In genomic region chr11:66347425-66348276, GRCh38 we compare ENCODE assay signal across 1 cellular context.
TF ChIP-seq lines count a peak whose summit lies in the region.

B4GAT1 (minus strand) TSS chr11:66347629; CDS start chr11:66347545, 84 bp downstream.

TF ChIP-seq in K562, 482 proteins besides CTCF, POLR2A, EP300 and RAD21 (continued from another document and continues in another):
- TF ChIP-seq, protein P1, sequence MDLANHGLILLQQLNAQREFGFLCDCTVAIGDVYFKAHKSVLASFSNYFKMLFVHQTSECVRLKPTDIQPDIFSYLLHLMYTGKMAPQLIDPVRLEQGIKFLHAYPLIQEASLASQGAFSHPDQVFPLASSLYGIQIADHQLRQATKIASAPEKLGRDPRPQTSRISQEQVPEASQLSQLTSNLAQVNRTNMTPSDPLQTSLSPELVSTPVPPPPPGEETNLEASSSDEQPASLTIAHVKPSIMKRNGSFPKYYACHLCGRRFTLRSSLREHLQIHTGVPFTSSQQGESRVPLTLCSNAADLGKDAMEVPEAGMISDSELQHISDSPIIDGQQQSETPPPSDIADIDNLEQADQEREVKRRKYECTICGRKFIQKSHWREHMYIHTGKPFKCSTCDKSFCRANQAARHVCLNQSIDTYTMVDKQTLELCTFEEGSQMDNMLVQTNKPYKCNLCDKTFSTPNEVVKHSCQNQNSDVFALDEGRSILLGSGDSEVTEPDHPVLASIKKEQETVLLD (IDR thresholded peaks at IDR 0.05), result peak; percentile 54; the same call in 1 of the 2 replicates
- TF ChIP-seq POLR2B (IDR thresholded peaks at IDR 0.05; ENCODE audit: low read depth, partially characterized antibody) (peak; percentile 54), ZNF75A (CRISPR knock-in tag; IDR thresholded peaks at IDR 0.05) (no peak), KAT8 (IDR thresholded peaks at IDR 0.05; ENCODE audit: low read depth) (no peak), BCOR (IDR thresholded peaks at IDR 0.05) (peak; percentile 65), HDAC1 (IDR thresholded peaks at IDR 0.05) (peak; percentile 15 to 48; a peak in 1 of 4 replicates), JUNB (CRISPR knock-in tag; conservative IDR thresholded peaks at IDR 0.05) (no peak), TRIM24 (IDR thresholded peaks at IDR 0.05) (peak in 1 of 2 experiments; percentile 55; a peak in 1 of 4 replicates), PHB (CRISPR knock-in tag; IDR thresholded peaks at IDR 0.05) (peak; percentile 31; the same call in 1 of the 2 replicates), ZNF146 (CRISPR knock-in tag; IDR thresholded peaks at IDR 0.05; ENCODE audit: unreplicated experiment) (no peak), SIN3B (IDR thresholded peaks at IDR 0.05; ENCODE audit: low read depth) (no peak), BRD9 (IDR thresholded peaks at IDR 0.05; ENCODE audit: low read depth, partially characterized antibody) (peak; percentile 97), SREBF1 (IDR thresholded peaks at IDR 0.05; ENCODE audit: borderline replicate concordance, low read depth, low read length) (peak; percentile 69; the same call in 1 of the 2 replicates), HMG20A (CRISPR knock-in tag; conservative IDR thresholded peaks at IDR 0.05) (no peak), GABPA (tag; conservative IDR thresholded peaks at IDR 0.05; ENCODE audit: low read depth) (0 out of 2 replicates have a peak, but pooled peaks have one; percentile 31), PTTG1 (tag; IDR thresholded peaks at IDR 0.05; ENCODE audit: low read depth) (no peak), TEAD4 (IDR thresholded peaks at IDR 0.05; ENCODE audit: low read length) (peak; percentile 80), TEAD4 (CRISPR knock-in tag; IDR thresholded peaks at IDR 0.05; ENCODE audit: borderline replicate concordance) (no peak), PHF21A (IDR thresholded peaks at IDR 0.05; ENCODE audit: borderline replicate concordance, low read depth) (peak; percentile 84), SMAD4 (CRISPR knock-in tag; conservative IDR thresholded peaks at IDR 0.05) (peak; percentile 49; the same call in 1 of the 2 replicates), ETV1 (tag; conservative IDR thresholded peaks at IDR 0.05; ENCODE audit: low read depth) (peak; percentile 64; the same call in 1 of the 2 replicates), ZNF511 (CRISPR knock-in tag; IDR thresholded peaks at IDR 0.05) (no peak; the same call in 1 of the 2 replicates), RCOR1 (IDR thresholded peaks at IDR 0.05; ENCODE audit: borderline replicate concordance in 1 of 2, low read depth in 2 of 2, low read length in 2 of 2) (peak in 1 of 2 experiments; percentile 71; a peak in 1 of 4 replicates), MXI1 (IDR thresholded peaks at IDR 0.05; ENCODE audit: low read depth, low read length) (peak; percentile 13; the same call in 1 of the 2 replicates), YY1 (IDR thresholded peaks at IDR 0.05; ENCODE audit: borderline replicate concordance in 1 of 3, control insufficient read depth in 1 of 3, extremely low read depth in 1 of 3, insufficient read depth in 3 of 3, insufficient read length in 1 of 3, insufficient replicate concordance in 2 of 3, low read depth in 1 of 3, low read length in 2 of 3) (peak in 1 of 3 experiments; percentile 16)
- TF ChIP-seq, protein P2, sequence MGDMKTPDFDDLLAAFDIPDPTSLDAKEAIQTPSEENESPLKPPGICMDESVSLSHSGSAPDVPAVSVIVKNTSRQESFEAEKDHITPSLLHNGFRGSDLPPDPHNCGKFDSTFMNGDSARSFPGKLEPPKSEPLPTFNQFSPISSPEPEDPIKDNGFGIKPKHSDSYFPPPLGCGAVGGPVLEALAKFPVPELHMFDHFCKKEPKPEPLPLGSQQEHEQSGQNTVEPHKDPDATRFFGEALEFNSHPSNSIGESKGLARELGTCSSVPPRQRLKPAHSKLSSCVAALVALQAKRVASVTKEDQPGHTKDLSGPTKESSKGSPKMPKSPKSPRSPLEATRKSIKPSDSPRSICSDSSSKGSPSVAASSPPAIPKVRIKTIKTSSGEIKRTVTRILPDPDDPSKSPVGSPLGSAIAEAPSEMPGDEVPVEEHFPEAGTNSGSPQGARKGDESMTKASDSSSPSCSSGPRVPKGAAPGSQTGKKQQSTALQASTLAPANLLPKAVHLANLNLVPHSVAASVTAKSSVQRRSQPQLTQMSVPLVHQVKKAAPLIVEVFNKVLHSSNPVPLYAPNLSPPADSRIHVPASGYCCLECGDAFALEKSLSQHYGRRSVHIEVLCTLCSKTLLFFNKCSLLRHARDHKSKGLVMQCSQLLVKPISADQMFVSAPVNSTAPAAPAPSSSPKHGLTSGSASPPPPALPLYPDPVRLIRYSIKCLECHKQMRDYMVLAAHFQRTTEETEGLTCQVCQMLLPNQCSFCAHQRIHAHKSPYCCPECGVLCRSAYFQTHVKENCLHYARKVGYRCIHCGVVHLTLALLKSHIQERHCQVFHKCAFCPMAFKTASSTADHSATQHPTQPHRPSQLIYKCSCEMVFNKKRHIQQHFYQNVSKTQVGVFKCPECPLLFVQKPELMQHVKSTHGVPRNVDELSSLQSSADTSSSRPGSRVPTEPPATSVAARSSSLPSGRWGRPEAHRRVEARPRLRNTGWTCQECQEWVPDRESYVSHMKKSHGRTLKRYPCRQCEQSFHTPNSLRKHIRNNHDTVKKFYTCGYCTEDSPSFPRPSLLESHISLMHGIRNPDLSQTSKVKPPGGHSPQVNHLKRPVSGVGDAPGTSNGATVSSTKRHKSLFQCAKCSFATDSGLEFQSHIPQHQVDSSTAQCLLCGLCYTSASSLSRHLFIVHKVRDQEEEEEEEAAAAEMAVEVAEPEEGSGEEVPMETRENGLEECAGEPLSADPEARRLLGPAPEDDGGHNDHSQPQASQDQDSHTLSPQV (IDR thresholded peaks at IDR 0.05), result peak; percentile 83; the same call in 1 of the 2 replicates
- TF ChIP-seq, protein P3, sequence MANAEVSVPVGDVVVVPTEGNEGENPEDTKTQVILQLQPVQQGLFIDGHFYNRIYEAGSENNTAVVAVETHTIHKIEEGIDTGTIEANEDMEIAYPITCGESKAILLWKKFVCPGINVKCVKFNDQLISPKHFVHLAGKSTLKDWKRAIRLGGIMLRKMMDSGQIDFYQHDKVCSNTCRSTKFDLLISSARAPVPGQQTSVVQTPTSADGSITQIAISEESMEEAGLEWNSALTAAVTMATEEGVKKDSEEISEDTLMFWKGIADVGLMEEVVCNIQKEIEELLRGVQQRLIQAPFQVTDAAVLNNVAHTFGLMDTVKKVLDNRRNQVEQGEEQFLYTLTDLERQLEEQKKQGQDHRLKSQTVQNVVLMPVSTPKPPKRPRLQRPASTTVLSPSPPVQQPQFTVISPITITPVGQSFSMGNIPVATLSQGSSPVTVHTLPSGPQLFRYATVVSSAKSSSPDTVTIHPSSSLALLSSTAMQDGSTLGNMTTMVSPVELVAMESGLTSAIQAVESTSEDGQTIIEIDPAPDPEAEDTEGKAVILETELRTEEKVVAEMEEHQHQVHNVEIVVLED (CRISPR knock-in tag; IDR thresholded peaks at IDR 0.05), result peak; percentile 45; the same call in 1 of the 2 replicates
- TF ChIP-seq, protein P4, sequence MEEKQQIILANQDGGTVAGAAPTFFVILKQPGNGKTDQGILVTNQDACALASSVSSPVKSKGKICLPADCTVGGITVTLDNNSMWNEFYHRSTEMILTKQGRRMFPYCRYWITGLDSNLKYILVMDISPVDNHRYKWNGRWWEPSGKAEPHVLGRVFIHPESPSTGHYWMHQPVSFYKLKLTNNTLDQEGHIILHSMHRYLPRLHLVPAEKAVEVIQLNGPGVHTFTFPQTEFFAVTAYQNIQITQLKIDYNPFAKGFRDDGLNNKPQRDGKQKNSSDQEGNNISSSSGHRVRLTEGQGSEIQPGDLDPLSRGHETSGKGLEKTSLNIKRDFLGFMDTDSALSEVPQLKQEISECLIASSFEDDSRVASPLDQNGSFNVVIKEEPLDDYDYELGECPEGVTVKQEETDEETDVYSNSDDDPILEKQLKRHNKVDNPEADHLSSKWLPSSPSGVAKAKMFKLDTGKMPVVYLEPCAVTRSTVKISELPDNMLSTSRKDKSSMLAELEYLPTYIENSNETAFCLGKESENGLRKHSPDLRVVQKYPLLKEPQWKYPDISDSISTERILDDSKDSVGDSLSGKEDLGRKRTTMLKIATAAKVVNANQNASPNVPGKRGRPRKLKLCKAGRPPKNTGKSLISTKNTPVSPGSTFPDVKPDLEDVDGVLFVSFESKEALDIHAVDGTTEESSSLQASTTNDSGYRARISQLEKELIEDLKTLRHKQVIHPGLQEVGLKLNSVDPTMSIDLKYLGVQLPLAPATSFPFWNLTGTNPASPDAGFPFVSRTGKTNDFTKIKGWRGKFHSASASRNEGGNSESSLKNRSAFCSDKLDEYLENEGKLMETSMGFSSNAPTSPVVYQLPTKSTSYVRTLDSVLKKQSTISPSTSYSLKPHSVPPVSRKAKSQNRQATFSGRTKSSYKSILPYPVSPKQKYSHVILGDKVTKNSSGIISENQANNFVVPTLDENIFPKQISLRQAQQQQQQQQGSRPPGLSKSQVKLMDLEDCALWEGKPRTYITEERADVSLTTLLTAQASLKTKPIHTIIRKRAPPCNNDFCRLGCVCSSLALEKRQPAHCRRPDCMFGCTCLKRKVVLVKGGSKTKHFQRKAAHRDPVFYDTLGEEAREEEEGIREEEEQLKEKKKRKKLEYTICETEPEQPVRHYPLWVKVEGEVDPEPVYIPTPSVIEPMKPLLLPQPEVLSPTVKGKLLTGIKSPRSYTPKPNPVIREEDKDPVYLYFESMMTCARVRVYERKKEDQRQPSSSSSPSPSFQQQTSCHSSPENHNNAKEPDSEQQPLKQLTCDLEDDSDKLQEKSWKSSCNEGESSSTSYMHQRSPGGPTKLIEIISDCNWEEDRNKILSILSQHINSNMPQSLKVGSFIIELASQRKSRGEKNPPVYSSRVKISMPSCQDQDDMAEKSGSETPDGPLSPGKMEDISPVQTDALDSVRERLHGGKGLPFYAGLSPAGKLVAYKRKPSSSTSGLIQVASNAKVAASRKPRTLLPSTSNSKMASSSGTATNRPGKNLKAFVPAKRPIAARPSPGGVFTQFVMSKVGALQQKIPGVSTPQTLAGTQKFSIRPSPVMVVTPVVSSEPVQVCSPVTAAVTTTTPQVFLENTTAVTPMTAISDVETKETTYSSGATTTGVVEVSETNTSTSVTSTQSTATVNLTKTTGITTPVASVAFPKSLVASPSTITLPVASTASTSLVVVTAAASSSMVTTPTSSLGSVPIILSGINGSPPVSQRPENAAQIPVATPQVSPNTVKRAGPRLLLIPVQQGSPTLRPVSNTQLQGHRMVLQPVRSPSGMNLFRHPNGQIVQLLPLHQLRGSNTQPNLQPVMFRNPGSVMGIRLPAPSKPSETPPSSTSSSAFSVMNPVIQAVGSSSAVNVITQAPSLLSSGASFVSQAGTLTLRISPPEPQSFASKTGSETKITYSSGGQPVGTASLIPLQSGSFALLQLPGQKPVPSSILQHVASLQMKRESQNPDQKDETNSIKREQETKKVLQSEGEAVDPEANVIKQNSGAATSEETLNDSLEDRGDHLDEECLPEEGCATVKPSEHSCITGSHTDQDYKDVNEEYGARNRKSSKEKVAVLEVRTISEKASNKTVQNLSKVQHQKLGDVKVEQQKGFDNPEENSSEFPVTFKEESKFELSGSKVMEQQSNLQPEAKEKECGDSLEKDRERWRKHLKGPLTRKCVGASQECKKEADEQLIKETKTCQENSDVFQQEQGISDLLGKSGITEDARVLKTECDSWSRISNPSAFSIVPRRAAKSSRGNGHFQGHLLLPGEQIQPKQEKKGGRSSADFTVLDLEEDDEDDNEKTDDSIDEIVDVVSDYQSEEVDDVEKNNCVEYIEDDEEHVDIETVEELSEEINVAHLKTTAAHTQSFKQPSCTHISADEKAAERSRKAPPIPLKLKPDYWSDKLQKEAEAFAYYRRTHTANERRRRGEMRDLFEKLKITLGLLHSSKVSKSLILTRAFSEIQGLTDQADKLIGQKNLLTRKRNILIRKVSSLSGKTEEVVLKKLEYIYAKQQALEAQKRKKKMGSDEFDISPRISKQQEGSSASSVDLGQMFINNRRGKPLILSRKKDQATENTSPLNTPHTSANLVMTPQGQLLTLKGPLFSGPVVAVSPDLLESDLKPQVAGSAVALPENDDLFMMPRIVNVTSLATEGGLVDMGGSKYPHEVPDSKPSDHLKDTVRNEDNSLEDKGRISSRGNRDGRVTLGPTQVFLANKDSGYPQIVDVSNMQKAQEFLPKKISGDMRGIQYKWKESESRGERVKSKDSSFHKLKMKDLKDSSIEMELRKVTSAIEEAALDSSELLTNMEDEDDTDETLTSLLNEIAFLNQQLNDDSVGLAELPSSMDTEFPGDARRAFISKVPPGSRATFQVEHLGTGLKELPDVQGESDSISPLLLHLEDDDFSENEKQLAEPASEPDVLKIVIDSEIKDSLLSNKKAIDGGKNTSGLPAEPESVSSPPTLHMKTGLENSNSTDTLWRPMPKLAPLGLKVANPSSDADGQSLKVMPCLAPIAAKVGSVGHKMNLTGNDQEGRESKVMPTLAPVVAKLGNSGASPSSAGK (IDR thresholded peaks at IDR 0.05), result peak; percentile 38; the same call in 1 of the 2 replicates
- TF ChIP-seq, protein P5, sequence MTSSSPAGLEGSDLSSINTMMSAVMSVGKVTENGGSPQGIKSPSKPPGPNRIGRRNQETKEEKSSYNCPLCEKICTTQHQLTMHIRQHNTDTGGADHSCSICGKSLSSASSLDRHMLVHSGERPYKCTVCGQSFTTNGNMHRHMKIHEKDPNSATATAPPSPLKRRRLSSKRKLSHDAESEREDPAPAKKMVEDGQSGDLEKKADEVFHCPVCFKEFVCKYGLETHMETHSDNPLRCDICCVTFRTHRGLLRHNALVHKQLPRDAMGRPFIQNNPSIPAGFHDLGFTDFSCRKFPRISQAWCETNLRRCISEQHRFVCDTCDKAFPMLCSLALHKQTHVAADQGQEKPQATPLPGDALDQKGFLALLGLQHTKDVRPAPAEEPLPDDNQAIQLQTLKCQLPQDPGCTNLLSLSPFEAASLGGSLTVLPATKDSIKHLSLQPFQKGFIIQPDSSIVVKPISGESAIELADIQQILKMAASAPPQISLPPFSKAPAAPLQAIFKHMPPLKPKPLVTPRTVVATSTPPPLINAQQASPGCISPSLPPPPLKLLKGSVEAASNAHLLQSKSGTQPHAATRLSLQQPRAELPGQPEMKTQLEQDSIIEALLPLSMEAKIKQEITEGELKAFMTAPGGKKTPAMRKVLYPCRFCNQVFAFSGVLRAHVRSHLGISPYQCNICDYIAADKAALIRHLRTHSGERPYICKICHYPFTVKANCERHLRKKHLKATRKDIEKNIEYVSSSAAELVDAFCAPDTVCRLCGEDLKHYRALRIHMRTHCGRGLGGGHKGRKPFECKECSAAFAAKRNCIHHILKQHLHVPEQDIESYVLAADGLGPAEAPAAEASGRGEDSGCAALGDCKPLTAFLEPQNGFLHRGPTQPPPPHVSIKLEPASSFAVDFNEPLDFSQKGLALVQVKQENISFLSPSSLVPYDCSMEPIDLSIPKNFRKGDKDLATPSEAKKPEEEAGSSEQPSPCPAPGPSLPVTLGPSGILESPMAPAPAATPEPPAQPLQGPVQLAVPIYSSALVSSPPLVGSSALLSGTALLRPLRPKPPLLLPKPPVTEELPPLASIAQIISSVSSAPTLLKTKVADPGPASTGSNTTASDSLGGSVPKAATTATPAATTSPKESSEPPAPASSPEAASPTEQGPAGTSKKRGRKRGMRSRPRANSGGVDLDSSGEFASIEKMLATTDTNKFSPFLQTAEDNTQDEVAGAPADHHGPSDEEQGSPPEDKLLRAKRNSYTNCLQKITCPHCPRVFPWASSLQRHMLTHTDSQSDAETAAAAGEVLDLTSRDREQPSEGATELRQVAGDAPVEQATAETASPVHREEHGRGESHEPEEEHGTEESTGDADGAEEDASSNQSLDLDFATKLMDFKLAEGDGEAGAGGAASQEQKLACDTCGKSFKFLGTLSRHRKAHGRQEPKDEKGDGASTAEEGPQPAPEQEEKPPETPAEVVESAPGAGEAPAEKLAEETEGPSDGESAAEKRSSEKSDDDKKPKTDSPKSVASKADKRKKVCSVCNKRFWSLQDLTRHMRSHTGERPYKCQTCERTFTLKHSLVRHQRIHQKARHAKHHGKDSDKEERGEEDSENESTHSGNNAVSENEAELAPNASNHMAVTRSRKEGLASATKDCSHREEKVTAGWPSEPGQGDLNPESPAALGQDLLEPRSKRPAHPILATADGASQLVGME (CRISPR knock-in tag; IDR thresholded peaks at IDR 0.05), result peak; percentile 88
